Comparison of ENCODE assay signal across 7 cellular contexts in genomic region chr16:30526823-30527634, GRCh38. TPM values are rescaled to one million over a fixed set of nuclear protein-coding genes. Genes with fewer than 3 reads are reported as not detected.
DNase-seq lines count a peak whose midpoint lies in the region; ATAC-seq, FAIRE-seq and TF ChIP-seq lines count a peak whose summit lies in the region.

No MANE protein-coding gene starts in this region.

- H3K79me2 ChIP-seq in hepatocyte, result peaks cover 8% of the 10 kb centered on the region

- DNase-seq in GM18507 (ENCODE audit: extremely low spot score, insufficient read length, low read depth), result peak; percentile 91
- DNase-seq in NCI-H2029 (lab: John Stamatoyannopoulos, UW), result peak; percentile 96
- DNase-seq in T-helper 9 cell, result peak; percentile 81
- peak; percentile 87 for DNase-seq in astrocyte of the cerebellum (ENCODE audit: low read depth)
- DNase-seq in hepatocyte (ENCODE audit: low spot score), result peak; percentile 99
- DNase-seq in renal cortical epithelial cell (ENCODE audit: low read depth), result peak; percentile 88

- H2AFZ ChIP-seq in hepatocyte, result peak overlapping the region; percentile 89

- under 1% methylated on average over 38 of the region's 79 CpGs for WGBS in hepatocyte (ENCODE audit: low lambda C conversion rate, missing lambda C conversion rate)

- H3K27me3 ChIP-seq in hepatocyte, result no peaks in the 10 kb centered on the region

- in situ Hi-C loops in astrocyte of the cerebellum (cut with HindIII; ENCODE audit: low sequenced_read_pairs), result no loop called here

- H4K20me1 ChIP-seq in hepatocyte (ENCODE audit: insufficient read depth, poor library complexity, severe bottlenecking), result no peaks in the 10 kb centered on the region

- peaks cover 11% of the 10 kb centered on the region for H3K4me1 ChIP-seq in hepatocyte (ENCODE audit: insufficient read depth)

- FAIRE-seq in GM18507 (lab: Jason Lieb, UNC), result peak; percentile 96

- peak overlapping the region; percentile 86 for H3K4me2 ChIP-seq in hepatocyte

- H3K36me3 ChIP-seq in hepatocyte (replicated peaks; ENCODE audit: insufficient read depth, low read depth), result no peaks in the 10 kb centered on the region

- no peaks in the 10 kb centered on the region for H3K9me2 ChIP-seq in hepatocyte (replicated peaks; ENCODE audit: insufficient read depth)

- ATAC-seq in HG02973 (IDR thresholded peaks at IDR 0.05; ENCODE audit: unreplicated experiment), result peak; percentile 79

- H3K9me3 ChIP-seq in hepatocyte (ENCODE audit: low read depth), result no peaks in the 10 kb centered on the region

- H3K4me3 ChIP-seq in astrocyte of the cerebellum (ENCODE audit: low read depth, low read length) (peak overlapping the region; percentile 81), hepatocyte (peak overlapping the region; percentile 74)

- TF ChIP-seq CTCF in astrocyte of the cerebellum (IDR thresholded peaks at IDR 0.05; ENCODE audit: low read depth, low read length, missing control alignments) (peak; percentile 31), hepatocyte (IDR thresholded peaks at IDR 0.05; ENCODE audit: poor library complexity) (peak; percentile 31)

- peak overlapping the region; percentile 100 for H3K27ac ChIP-seq in hepatocyte

RNA-seq across cellular contexts. Expression of gene ZNF768, which starts 0.7 kb away (rescaled TPM):
- total RNA-seq in hepatocyte, result 37.6 and 44.1 TPM in 2 replicates
- polyA plus RNA-seq in hepatocyte, result 19.9 and 25.2 TPM in 2 replicates
- 22.4 and 24.0 TPM in 2 replicates for total RNA-seq in renal cortical epithelial cell

RNA-seq across cellular contexts. Expression of gene ZNF747, which starts 7.6 kb away (rescaled TPM):
- 11.1 and 13.4 TPM in 2 replicates for total RNA-seq in hepatocyte
- polyA plus RNA-seq in hepatocyte, result 9.9 and 10.5 TPM in 2 replicates
- 7.5 and 11.7 TPM in 2 replicates for total RNA-seq in renal cortical epithelial cell

RNA-seq across cellular contexts. Expression of gene ZNF764, which starts 31.1 kb away (rescaled TPM):
- 9.8 and 13.8 TPM in 2 replicates for total RNA-seq in hepatocyte
- 12.1 and 12.5 TPM in 2 replicates for polyA plus RNA-seq in hepatocyte
- total RNA-seq in renal cortical epithelial cell, result 2.6 and 6.9 TPM in 2 replicates

RNA-seq across cellular contexts. Expression of gene ZNF688, which starts 44.5 kb away (rescaled TPM):
- total RNA-seq in hepatocyte (7.1 and 9.8 TPM in 2 replicates), renal cortical epithelial cell (5.3 and 7.1 TPM in 2 replicates)
- polyA plus RNA-seq in hepatocyte, result 21.0 and 21.3 TPM in 2 replicates

RNA-seq across cellular contexts. Expression of gene ITGAL, which starts 54.5 kb away (rescaled TPM):
- total RNA-seq in hepatocyte (1.5 and 3.4 TPM in 2 replicates), renal cortical epithelial cell (not detected in 2 replicates)
- 0.95 and 1.1 TPM in 2 replicates for polyA plus RNA-seq in hepatocyte

Comparison
In these comparisons a context has a peak if more than half of its experiments do, and no peak if none do; other contexts are left out.
1. Peak in every context shown above with its lines: DNase-seq, ATAC-seq, H3K4me3 ChIP-seq and H3K27ac ChIP-seq.